14 cellular contexts compared by ENCODE assay signal in the genomic region with DNA sequence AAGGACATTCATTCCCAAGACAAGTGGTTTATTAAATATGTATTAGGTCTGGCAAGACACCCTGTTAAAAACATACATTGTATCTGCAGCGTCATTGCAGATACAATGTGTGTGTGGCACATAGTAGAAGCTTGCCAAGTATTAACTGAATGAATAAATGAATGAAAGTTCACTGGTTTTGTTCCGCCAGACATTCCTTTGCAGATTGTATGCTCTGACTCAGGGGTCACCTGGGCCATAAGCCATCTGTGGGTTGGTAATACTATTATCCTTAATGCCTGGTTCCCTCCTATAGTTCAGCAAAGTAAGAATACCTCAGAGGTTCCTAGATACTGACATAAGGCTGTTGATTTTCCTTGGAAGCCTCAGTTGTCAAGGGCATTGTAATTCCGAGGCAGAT.
"Had no signal": no experiment of that assay in that cellular context is flagged by ENCODE, and none has a peak within 500 bp of the region (broad histone marks: within the 10 kb centered on the region; RNA-seq: fewer than 3 reads in every experiment).

No MANE protein-coding gene starts in this region.

- H3K27ac ChIP-seq: ascending aorta, pancreas, sigmoid colon, tibial artery had no signal

- H3K4me3 ChIP-seq: ascending aorta, lung, pancreas, sigmoid colon, tibial artery had no signal

- H3K9me3 ChIP-seq: ascending aorta, pancreas, sigmoid colon, tibial artery had no signal

- H3K27me3 ChIP-seq: ascending aorta, pancreas, sigmoid colon, tibial artery had no signal

- H3K4me1 ChIP-seq: ascending aorta, sigmoid colon, tibial artery had no signal

- H3K36me3 ChIP-seq: ascending aorta, pancreas, sigmoid colon, tibial artery had no signal

- DNase-seq: activated CD4-positive, alpha-beta T cell treated with anti-CD3 and anti-CD28 coated beads for 1 hour; activated CD4-positive, alpha-beta T cell treated with anti-CD3 and anti-CD28 coated beads, Interleukin-2, amount 50 U/mL, for 48 hours; activated CD8-positive, alpha-beta memory T cell treated with anti-CD3 and anti-CD28 coated beads, Interleukin-2, amount 10 ng/mL, durations not matched to agents 7 days and 5 days; activated naive CD4-positive, alpha-beta T cell treated with anti-CD3 and anti-CD28 coated beads, Interleukin-2, amount 10 ng/mL, durations not matched to agents 7 days and 5 days; activated T-cell treated with anti-CD3 and anti-CD28 coated beads, Interleukin-2, amount 50 U/mL, for 1 hour; central memory CD4-positive, alpha-beta T cell; cortex of kidney; effector CD4-positive, alpha-beta T cell; pancreas; sigmoid colon; stimulated activated CD4-positive, alpha-beta T cell treated with anti-CD3 and anti-CD28 coated beads, Interleukin-2, amount 100 ng/mL, for 24 hours; tibial artery had no signal
